ENCODE assay signal across 35 cellular contexts in the genomic region with DNA sequence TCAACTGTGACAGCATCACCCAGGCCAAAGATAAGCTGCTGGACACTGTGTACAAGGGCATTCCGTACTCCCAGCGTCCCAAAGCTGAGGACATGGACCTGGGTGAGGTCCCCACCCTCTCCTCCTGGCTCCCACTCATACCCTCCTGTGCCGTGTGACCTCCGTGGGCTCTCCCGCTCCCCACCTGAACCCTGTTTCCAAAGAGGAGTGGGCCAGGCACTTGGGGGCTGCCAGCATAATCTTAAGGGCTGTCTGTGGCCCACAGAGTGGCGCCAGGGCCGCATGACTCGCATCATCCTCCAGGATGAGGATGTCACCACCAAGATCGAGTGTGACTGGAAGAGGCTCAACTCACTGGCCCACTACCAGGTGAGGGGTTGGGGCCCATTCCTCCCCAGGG.
"Had no signal": no experiment of that assay in that cellular context is flagged by ENCODE, and none has a peak within 500 bp of the region (broad histone marks: within the 10 kb centered on the region; RNA-seq: fewer than 3 reads in every experiment).

No MANE protein-coding gene starts in this region.

- H3K27ac ChIP-seq: adrenal gland, body of pancreas, brain microvascular endothelial cell, breast epithelium, VCaP had no signal

- H3K9me3 Mint-ChIP-seq: activated B cell treated with CpG ODN at 0.5 μM for 24 hours; activated CD4-positive, alpha-beta memory T cell treated with anti-CD3 and anti-CD28 coated beads for 36 hours; activated CD4-positive, alpha-beta T cell treated with anti-CD3 and anti-CD28 coated beads, Interleukin-2, amount 10 ng/mL, durations not matched to agents 24 days and 14 days; activated CD8-positive, alpha-beta T cell treated with anti-CD3 and anti-CD28 coated beads for 36 hours; activated naive CD4-positive, alpha-beta T cell treated with anti-CD3 and anti-CD28 coated beads for 36 hours; activated naive CD4-positive, alpha-beta T cell treated with anti-CD3 and anti-CD28 coated beads, Interleukin-2, amount 50 U/mL, for 72 hours; activated naive CD8-positive, alpha-beta T cell treated with anti-CD3 and anti-CD28 coated beads for 36 hours; activated T-cell treated with anti-CD3 and anti-CD28 coated beads, Interleukin-2, amount 50 U/mL, for 4 hours; activated T-cell treated with anti-CD3 and anti-CD28 coated beads, Interleukin-2, amount 50 U/mL, for 72 hours; activated T-helper 1 cell treated with anti-CD3 and anti-CD28 coated beads, Interleukin-12 subunit alpha, Interleukin-12 subunit beta, Interleukin-2, Interleukin-4 antibody, amounts not matched to agents 30 ng/mL and 10 ng/mL and 1 ng/mL, durations not matched to agents 14 hours and 24 hours and 36 hours; activated T-helper 17 cell treated with anti-CD3 and anti-CD28 coated beads, Interleukin-2, amount 50 U/mL, for 72 hours; T-helper 1 cell treated with Interleukin-12 subunit alpha and Interleukin-12 subunit beta and Interleukin-4 antibody, amounts not matched to agents 30 μg/mL and 1 μg/mL, for 36 hours; T-helper 2 cell treated with Interferon-gamma antibody and Interleukin-4, amounts not matched to agents 5 μg/mL and 100 μg/mL, for 36 hours had no signal

- H3K4me3 Mint-ChIP-seq: activated B cell treated with CpG ODN at 0.5 μM for 24 hours; activated CD4-positive, alpha-beta memory T cell treated with anti-CD3 and anti-CD28 coated beads for 36 hours; activated CD4-positive, alpha-beta T cell treated with anti-CD3 and anti-CD28 coated beads, Interleukin-2, amount 10 ng/mL, durations not matched to agents 24 days and 14 days; activated CD8-positive, alpha-beta T cell treated with anti-CD3 and anti-CD28 coated beads for 36 hours; activated naive CD4-positive, alpha-beta T cell treated with anti-CD3 and anti-CD28 coated beads for 36 hours; activated naive CD8-positive, alpha-beta T cell treated with anti-CD3 and anti-CD28 coated beads for 36 hours; activated T-cell treated with anti-CD3 and anti-CD28 coated beads, Interleukin-2, amount 50 U/mL, for 4 hours; activated T-cell treated with anti-CD3 and anti-CD28 coated beads, Interleukin-2, amount 50 U/mL, for 72 hours; activated T-helper 1 cell treated with anti-CD3 and anti-CD28 coated beads, Interleukin-12 subunit alpha, Interleukin-12 subunit beta, Interleukin-2, Interleukin-4 antibody, amounts not matched to agents 30 ng/mL and 10 ng/mL and 1 ng/mL, durations not matched to agents 14 hours and 24 hours and 36 hours; activated T-helper 17 cell treated with anti-CD3 and anti-CD28 coated beads, Interleukin-2, amount 50 U/mL, for 72 hours; T-helper 1 cell treated with Interleukin-12 subunit alpha and Interleukin-12 subunit beta and Interleukin-4 antibody, amounts not matched to agents 30 μg/mL and 1 μg/mL, for 36 hours; T-helper 2 cell treated with Interferon-gamma antibody and Interleukin-4, amounts not matched to agents 5 μg/mL and 100 μg/mL, for 36 hours had no signal

- H3K9me3 ChIP-seq: adrenal gland, body of pancreas had no signal

- H3K36me3 ChIP-seq: breast epithelium had no signal

- H3K27ac Mint-ChIP-seq: activated B cell treated with CpG ODN at 0.5 μM for 24 hours; activated CD4-positive, alpha-beta memory T cell treated with anti-CD3 and anti-CD28 coated beads for 36 hours; activated CD4-positive, alpha-beta T cell treated with anti-CD3 and anti-CD28 coated beads, Interleukin-2, amount 10 ng/mL, durations not matched to agents 24 days and 14 days; activated CD8-positive, alpha-beta T cell treated with anti-CD3 and anti-CD28 coated beads for 36 hours; activated naive CD4-positive, alpha-beta T cell treated with anti-CD3 and anti-CD28 coated beads for 36 hours; activated naive CD4-positive, alpha-beta T cell treated with anti-CD3 and anti-CD28 coated beads, Interleukin-2, amount 50 U/mL, for 72 hours; activated naive CD8-positive, alpha-beta T cell treated with anti-CD3 and anti-CD28 coated beads for 36 hours; activated T-cell treated with anti-CD3 and anti-CD28 coated beads, Interleukin-2, amount 50 U/mL, for 72 hours; activated T-helper 1 cell treated with anti-CD3 and anti-CD28 coated beads, Interleukin-12 subunit alpha, Interleukin-12 subunit beta, Interleukin-2, Interleukin-4 antibody, amounts not matched to agents 30 ng/mL and 10 ng/mL and 1 ng/mL, durations not matched to agents 14 hours and 24 hours and 36 hours; activated T-helper 17 cell treated with anti-CD3 and anti-CD28 coated beads, Interleukin-2, amount 50 U/mL, for 72 hours; T-helper 1 cell treated with Interleukin-12 subunit alpha and Interleukin-12 subunit beta and Interleukin-4 antibody, amounts not matched to agents 30 μg/mL and 1 μg/mL, for 36 hours; T-helper 2 cell treated with Interferon-gamma antibody and Interleukin-4, amounts not matched to agents 5 μg/mL and 100 μg/mL, for 36 hours had no signal

- H3K4me3 ChIP-seq: adrenal gland, body of pancreas, breast epithelium had no signal

- H3K27me3 ChIP-seq: adrenal gland, body of pancreas, brain microvascular endothelial cell had no signal

- H3K4me1 ChIP-seq: adrenal gland, body of pancreas, breast epithelium had no signal

- H3K27me3 Mint-ChIP-seq: activated B cell treated with CpG ODN at 0.5 μM for 24 hours; activated CD4-positive, alpha-beta memory T cell treated with anti-CD3 and anti-CD28 coated beads for 36 hours; activated CD4-positive, alpha-beta T cell treated with anti-CD3 and anti-CD28 coated beads, Interleukin-2, amount 10 ng/mL, durations not matched to agents 24 days and 14 days; activated CD8-positive, alpha-beta T cell treated with anti-CD3 and anti-CD28 coated beads for 36 hours; activated naive CD8-positive, alpha-beta T cell treated with anti-CD3 and anti-CD28 coated beads for 36 hours; activated T-helper 17 cell treated with anti-CD3 and anti-CD28 coated beads, Interleukin-2, amount 50 U/mL, for 72 hours had no signal

- H3K36me3 Mint-ChIP-seq: activated CD4-positive, alpha-beta memory T cell treated with anti-CD3 and anti-CD28 coated beads for 36 hours; activated naive CD4-positive, alpha-beta T cell treated with anti-CD3 and anti-CD28 coated beads, Interleukin-2, amount 50 U/mL, for 72 hours; activated naive CD8-positive, alpha-beta T cell treated with anti-CD3 and anti-CD28 coated beads for 36 hours had no signal

- DNase-seq: activated B cell treated with CpG ODN at 0.5 μM for 24 hours; activated CD4-positive, alpha-beta memory T cell treated with anti-CD3 and anti-CD28 coated beads for 36 hours; activated CD4-positive, alpha-beta T cell treated with anti-CD3 and anti-CD28 coated beads for 4 hours; activated CD4-positive, alpha-beta T cell treated with anti-CD3 and anti-CD28 coated beads, Interleukin-2, amount 10 ng/mL, durations not matched to agents 24 days and 14 days; activated CD4-positive, alpha-beta T cell treated with anti-CD3 and anti-CD28 coated beads, Interleukin-2, amount 50 U/mL, for 1 hour; activated CD4-positive, alpha-beta T cell treated with anti-CD3 and anti-CD28 coated beads, Interleukin-2, amount 50 U/mL, for 4 hours; activated CD4-positive, CD25-positive, alpha-beta regulatory T cell treated with anti-CD3 and anti-CD28 coated beads, Interleukin-2, amount 50 U/mL, for 72 hours; activated CD8-positive, alpha-beta memory T cell treated with anti-CD3 and anti-CD28 coated beads, Interleukin-2, amount 50 U/mL, for 4 hours; activated CD8-positive, alpha-beta T cell treated with anti-CD3 and anti-CD28 coated beads for 36 hours; activated effector memory CD4-positive, alpha-beta T cell treated with anti-CD3 and anti-CD28 coated beads, Interleukin-2, amount 50 U/mL, for 16 hours; activated gamma-delta T cell treated with Interleukin-2 at 50 U/mL for 16 hours; activated naive CD4-positive, alpha-beta T cell; activated naive CD4-positive, alpha-beta T cell treated with anti-CD3 and anti-CD28 coated beads for 36 hours; activated naive CD4-positive, alpha-beta T cell treated with anti-CD3 and anti-CD28 coated beads, Interleukin-2, amount 50 U/mL, for 16 hours; activated naive CD8-positive, alpha-beta T cell treated with anti-CD3 and anti-CD28 coated beads for 36 hours; activated T-cell treated with anti-CD3 and anti-CD28 coated beads for 4 hours; activated T-cell treated with anti-CD3 and anti-CD28 coated beads, Interleukin-2, amount 50 U/mL, for 1 hour; activated T-cell treated with anti-CD3 and anti-CD28 coated beads, Interleukin-2, amount 50 U/mL, for 4 hours; activated T-cell treated with anti-CD3 and anti-CD28 coated beads, Interleukin-2, amount 50 U/mL, for 72 hours; adrenal gland; amniotic stem cell; aorta; body of pancreas; brain microvascular endothelial cell; central memory CD4-positive, alpha-beta T cell; T-helper 1 cell; T-helper 2 cell; T-helper 9 cell had no signal

- H3K4me1 Mint-ChIP-seq: activated CD4-positive, alpha-beta T cell treated with anti-CD3 and anti-CD28 coated beads, Interleukin-2, amount 10 ng/mL, durations not matched to agents 24 days and 14 days; activated naive CD8-positive, alpha-beta T cell treated with anti-CD3 and anti-CD28 coated beads for 36 hours; activated T-helper 17 cell treated with anti-CD3 and anti-CD28 coated beads, Interleukin-2, amount 50 U/mL, for 72 hours had no signal
